Comparison of ENCODE assay signal across 18 cellular contexts in the genomic region with DNA sequence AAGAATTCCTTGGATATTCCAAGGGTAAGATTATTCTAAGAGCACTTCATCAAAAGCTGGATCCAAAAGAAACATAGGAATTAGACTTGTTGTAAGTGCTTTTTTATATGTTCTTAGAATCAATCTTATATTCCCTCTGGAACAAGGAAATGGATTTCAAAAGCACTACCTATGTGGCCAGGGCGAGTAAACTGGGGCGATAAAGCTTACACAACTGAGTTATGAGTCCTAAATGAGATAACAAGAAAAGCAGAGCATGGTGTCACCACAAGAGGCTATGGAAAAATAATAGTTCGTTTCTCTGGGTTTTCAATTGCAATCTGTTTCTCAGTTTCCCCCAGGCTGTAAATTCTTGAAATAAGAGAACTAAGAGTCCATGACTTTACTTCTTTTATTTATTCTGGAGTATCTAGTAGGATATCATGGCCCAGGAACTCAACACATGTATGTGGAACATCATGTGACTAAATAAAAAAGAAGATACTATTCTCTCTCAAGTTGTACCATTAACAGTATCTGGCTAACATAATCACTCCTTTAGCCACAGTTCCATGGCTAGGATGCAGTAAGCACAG. TPM values are rescaled to one million over a fixed set of nuclear protein-coding genes. Genes with fewer than 3 reads are reported as not detected.
DNase-seq lines count a peak whose midpoint lies in the region; ATAC-seq and TF ChIP-seq lines count a peak whose summit lies in the region.
"Had no signal": no experiment of that assay in that cellular context is flagged by ENCODE, and none has a peak within 500 bp of the region (broad histone marks: within the 10 kb centered on the region; RNA-seq: fewer than 3 reads in every experiment).

No MANE protein-coding gene starts in this region.

- H3K27ac ChIP-seq in gastrocnemius medialis = peak overlapping the region; percentile 72 to 90 (median 76)
- H3K27ac ChIP-seq: brain microvascular endothelial cell had no signal

- ATAC-seq in gastrocnemius medialis (peak in 1 of 2 donors; percentile 2), HG03196 (IDR thresholded peaks at IDR 0.05; ENCODE audit: unreplicated experiment) (no peak), HG02981 (IDR thresholded peaks at IDR 0.05; ENCODE audit: unreplicated experiment) (no peak)
- ATAC-seq: T-cell had no signal

- DNase-seq in CD14-positive monocyte (ENCODE audit: low spot score) (no peak), SK-MEL-5 (ENCODE audit: low read depth, low spot score) (peak; percentile 67), foreskin melanocyte (peak; percentile 91), gastrocnemius medialis (no peak), MG63 (no peak)
- DNase-seq in activated CD4-positive, alpha-beta T cell treated with anti-CD3 and anti-CD28 coated beads for 48 hours = no peak
- DNase-seq: brain microvascular endothelial cell; DMS 273 treated with DMSO at 0.1 percent for 48 hours; NCI-H187; NCI-H345; SIG-M5; stimulated activated CD4-positive, alpha-beta T cell treated with anti-CD3 and anti-CD28 coated beads, Interleukin-12 subunit alpha, Interleukin-12 subunit beta, amount 100 ng/mL, for 4 hours; stimulated activated CD8-positive, alpha-beta memory T cell treated with anti-CD3 and anti-CD28 coated beads, Interleukin-4, amount 100 ng/mL, for 48 hours; T-cell had no signal

- no peak overlapping the region for H3K4me3 Mint-ChIP-seq in CD14-positive monocyte
- H3K4me3 Mint-ChIP-seq: activated naive CD4-positive, alpha-beta T cell treated with anti-CD3 and anti-CD28 coated beads, Interleukin-2, amount 50 U/mL, for 24 hours; activated T-helper 1 cell treated with anti-CD3 and anti-CD28 coated beads, Interleukin-12 subunit alpha, Interleukin-12 subunit beta, Interleukin-2, Interleukin-4 antibody, amounts not matched to agents 30 ng/mL and 10 ng/mL and 1 ng/mL, durations not matched to agents 14 hours and 24 hours and 36 hours; T-cell had no signal

- no peak overlapping the region for H3K4me3 ChIP-seq in gastrocnemius medialis
- H3K4me3 ChIP-seq in MG63 = no peak overlapping the region

- intact Hi-C loops in CD14-positive monocyte (cut with micrococcal nuclease) (loop anchor here in 1 of 2 donors (5.0 kb wide), 1 partner anchor 41 kb away; no protein-coding TSS in a partner anchor), gastrocnemius medialis (cut with DNase I; ENCODE audit: low total_unique reads) (no loop called here)

- peaks cover 0 to 2% (median 0%) of the 10 kb centered on the region in 3 donors for H3K27me3 Mint-ChIP-seq in CD14-positive monocyte (ENCODE audit: low read depth in 3 of 3)
- H3K27me3 Mint-ChIP-seq: activated naive CD4-positive, alpha-beta T cell treated with anti-CD3 and anti-CD28 coated beads, Interleukin-2, amount 50 U/mL, for 24 hours; T-cell had no signal

- H3K36me3 ChIP-seq in gastrocnemius medialis = no peaks in the 10 kb centered on the region
- peaks cover 6% of the 10 kb centered on the region for H3K36me3 ChIP-seq in MG63
- H3K36me3 ChIP-seq: brain microvascular endothelial cell had no signal

- TF ChIP-seq CTCF in CD14-positive monocyte (IDR thresholded peaks at IDR 0.05) (no peak), gastrocnemius medialis (IDR thresholded peaks at IDR 0.05 in 4 of 5, conservative IDR thresholded peaks at IDR 0.05 in 1 of 5) (no peak)

- H3K4me1 ChIP-seq in gastrocnemius medialis = peaks cover 67 to 69% of the 10 kb centered on the region in 2 donors

- H3K27ac Mint-ChIP-seq in CD14-positive monocyte = peak overlapping the region in 4 of 7 donors; percentile 0 to 63 (median 20)
- H3K27ac Mint-ChIP-seq: activated naive CD4-positive, alpha-beta T cell treated with anti-CD3 and anti-CD28 coated beads, Interleukin-2, amount 50 U/mL, for 24 hours; activated T-helper 1 cell treated with anti-CD3 and anti-CD28 coated beads, Interleukin-12 subunit alpha, Interleukin-12 subunit beta, Interleukin-2, Interleukin-4 antibody, amounts not matched to agents 30 ng/mL and 10 ng/mL and 1 ng/mL, durations not matched to agents 14 hours and 24 hours and 36 hours; T-cell had no signal

- H3K27me3 ChIP-seq in gastrocnemius medialis (no peaks in the 10 kb centered on the region), MG63 (no peaks in the 10 kb centered on the region)
- H3K27me3 ChIP-seq: brain microvascular endothelial cell had no signal

- no peaks in the 10 kb centered on the region for H3K9me3 ChIP-seq in gastrocnemius medialis
- no peaks in the 10 kb centered on the region for H3K9me3 ChIP-seq in MG63

- TF ChIP-seq POLR2A in gastrocnemius medialis (IDR thresholded peaks at IDR 0.05) = no peak

- peaks cover 22 to 23% of the 10 kb centered on the region in 2 donors for H3K36me3 Mint-ChIP-seq in CD14-positive monocyte

- H3K9me3 Mint-ChIP-seq in CD14-positive monocyte = peaks cover 0 to 2% (median 0%) of the 10 kb centered on the region in 7 donors
- H3K9me3 Mint-ChIP-seq: activated naive CD4-positive, alpha-beta T cell treated with anti-CD3 and anti-CD28 coated beads, Interleukin-2, amount 50 U/mL, for 24 hours; T-cell had no signal

- in situ Hi-C loops in SK-MEL-5 (cut with HindIII; ENCODE audit: low pct_unique_long_range_greater_than_20kb, low sequenced_read_pairs) = no loop called here
- in situ Hi-C loops in gastrocnemius medialis (cut with MboI; ENCODE audit: low sequenced_read_pairs in 4 of 4) = no loop called here

- H3K4me1 Mint-ChIP-seq in CD14-positive monocyte = peaks cover 74% of the 10 kb centered on the region

RNA-seq across cellular contexts. Expression of a gene that starts 51.5 kb away (rescaled TPM):
- 10 to 100 TPM in 1 of 2 donors, 1 to 10 TPM in 1; 9.3 to 10.9 TPM for polyA plus RNA-seq in CD14-positive monocyte
- 32.0 and 34.6 TPM in 2 replicates for total RNA-seq in SK-MEL-5 (2014; rRNA removed; shearing (Covaris generic))
- 27.7 and 35.0 TPM in 2 replicates for polyA plus RNA-seq in SK-MEL-5 (2015; cell fraction: cytosol; rRNA removed)
- polyA plus RNA-seq in SK-MEL-5 (2015; cell fraction: nucleus; rRNA removed) = 19.6 and 22.2 TPM in 2 replicates
- 10 to 100 TPM; 40.0 to 71.9 (median 50.6) TPM for total RNA-seq in gastrocnemius medialis
- total RNA-seq in MG63 (2014; rRNA removed; shearing (Covaris generic); ENCODE audit: low replicate concordance) = 2.6 and 6.2 TPM in 2 replicates

Comparison
In these comparisons a context has a peak if more than half of its experiments do, and no peak if none do; other contexts are left out.
1. DNase-seq: peak in SK-MEL-5 (single experiment) and foreskin melanocyte (single experiment); none in CD14-positive monocyte (single experiment), gastrocnemius medialis (0 of 2), activated CD4-positive, alpha-beta T cell treated with anti-CD3 and anti-CD28 coated beads for 48 hours (single experiment) and MG63 (single experiment).